Comparison of ENCODE assay signal across 1 cellular context in genomic region chr5:177455036-177455660, GRCh38.
TF ChIP-seq lines count a peak whose summit lies in the region.

No MANE protein-coding gene starts in this region.

TF ChIP-seq in HepG2, 621 proteins besides CTCF, POLR2A, EP300 and RAD21 (continued from another document and continues in another):
- TF ChIP-seq IKZF5 (CRISPR knock-in tag; IDR thresholded peaks at IDR 0.05) (no peak), RARA (CRISPR knock-in tag; IDR thresholded peaks at IDR 0.05) (0 out of 2 replicates have a peak, but pooled peaks have one; percentile 6), NKX3-1 (CRISPR knock-in tag; IDR thresholded peaks at IDR 0.05) (peak; percentile 26; the same call in 1 of the 2 replicates), SMARCE1 (IDR thresholded peaks at IDR 0.05; ENCODE audit: borderline replicate concordance) (no peak), ATF2 (CRISPR knock-in tag; IDR thresholded peaks at IDR 0.05) (no peak; the same call in 1 of the 2 replicates), TRIM24 (CRISPR knock-in tag; IDR thresholded peaks at IDR 0.05) (no peak), ZNF713 (CRISPR knock-in tag; IDR thresholded peaks at IDR 0.05) (no peak), ESRRA (CRISPR knock-in tag; IDR thresholded peaks at IDR 0.05; ENCODE audit: low read depth) (peak; percentile 67), AHR (CRISPR knock-in tag; IDR thresholded peaks at IDR 0.05) (no peak), MZF1 (CRISPR knock-in tag; IDR thresholded peaks at IDR 0.05; ENCODE audit: borderline replicate concordance) (no peak), ZBTB44 (CRISPR knock-in tag; IDR thresholded peaks at IDR 0.05) (no peak), ZFP36L2 (CRISPR knock-in tag; IDR thresholded peaks at IDR 0.05) (no peak), SCMH1 (CRISPR knock-in tag; IDR thresholded peaks at IDR 0.05; ENCODE audit: borderline replicate concordance) (no peak), NR2F2 (IDR thresholded peaks at IDR 0.05; ENCODE audit: borderline replicate concordance, low read depth) (no peak), ZNF207 (IDR thresholded peaks at IDR 0.05; ENCODE audit: borderline replicate concordance) (no peak), HIVEP1 (CRISPR knock-in tag; IDR thresholded peaks at IDR 0.05) (no peak), ZSCAN20 (CRISPR knock-in tag; IDR thresholded peaks at IDR 0.05; ENCODE audit: borderline replicate concordance) (no peak; the same call in 1 of the 2 replicates), ELF3 (CRISPR knock-in tag; IDR thresholded peaks at IDR 0.05) (peak; percentile 67), ZNF652 (CRISPR knock-in tag; IDR thresholded peaks at IDR 0.05; ENCODE audit: borderline replicate concordance, low read depth) (no peak), THYN1 (CRISPR knock-in tag; IDR thresholded peaks at IDR 0.05; ENCODE audit: borderline replicate concordance, low read depth) (peak; percentile 80; the same call in 1 of the 2 replicates), POLR2G (IDR thresholded peaks at IDR 0.05; ENCODE audit: low read depth, low read length) (peak; percentile 80), RNF2 (conservative IDR thresholded peaks at IDR 0.05; ENCODE audit: low read depth) (peak; percentile 66; the same call in 1 of the 2 replicates), ZNF598 (CRISPR knock-in tag; IDR thresholded peaks at IDR 0.05; ENCODE audit: borderline replicate concordance) (no peak), FOXO1 (CRISPR knock-in tag; IDR thresholded peaks at IDR 0.05) (no peak; the same call in 1 of the 2 replicates), ZNF775 (CRISPR knock-in tag; IDR thresholded peaks at IDR 0.05; ENCODE audit: borderline replicate concordance) (no peak), EED (CRISPR knock-in tag; IDR thresholded peaks at IDR 0.05) (peak; percentile 51), RFXAP (CRISPR knock-in tag; IDR thresholded peaks at IDR 0.05; ENCODE audit: borderline replicate concordance) (no peak), HOXA7 (CRISPR knock-in tag; IDR thresholded peaks at IDR 0.05) (no peak), PTBP1 (IDR thresholded peaks at IDR 0.05; ENCODE audit: low read depth, low read length, poor library complexity, severe bottlenecking) (no peak), HNF4A (CRISPR knock-in tag; IDR thresholded peaks at IDR 0.05) (no peak), TEAD3 (CRISPR knock-in tag; optimal IDR thresholded peaks at IDR 0.05; ENCODE audit: borderline replicate concordance) (no peak), E2F1 (CRISPR knock-in tag; IDR thresholded peaks at IDR 0.05) (no peak; the same call in 1 of the 2 replicates), ERF (CRISPR knock-in tag; IDR thresholded peaks at IDR 0.05) (peak; percentile 70; the same call in 1 of the 2 replicates), ZNF790 (CRISPR knock-in tag; IDR thresholded peaks at IDR 0.05; ENCODE audit: borderline replicate concordance) (peak; percentile 79; the same call in 1 of the 2 replicates), KLF15 (CRISPR knock-in tag; IDR thresholded peaks at IDR 0.05; ENCODE audit: borderline replicate concordance) (no peak), TAF1 (CRISPR knock-in tag; IDR thresholded peaks at IDR 0.05) (peak; percentile 51), SRSF9 (IDR thresholded peaks at IDR 0.05; ENCODE audit: borderline replicate concordance, insufficient read depth, low read depth, low read length, poor library complexity, severe bottlenecking) (no peak), ZNF724P (CRISPR knock-in tag; IDR thresholded peaks at IDR 0.05; ENCODE audit: borderline replicate concordance) (0 out of 2 replicates have a peak, but pooled peaks have one; percentile 23), SATB2 (CRISPR knock-in tag; IDR thresholded peaks at IDR 0.05) (no peak), PHB2 (IDR thresholded peaks at IDR 0.05; ENCODE audit: partially characterized antibody) (no peak), EZH2 (conservative IDR thresholded peaks at IDR 0.05; ENCODE audit: low read depth, low read length) (no peak), ADNP (CRISPR knock-in tag; IDR thresholded peaks at IDR 0.05) (no peak), CC2D1A (CRISPR knock-in tag; IDR thresholded peaks at IDR 0.05) (0 out of 2 replicates have a peak, but pooled peaks have one; percentile 48), BRF2 (CRISPR knock-in tag; IDR thresholded peaks at IDR 0.05) (peak; percentile 91), ZNF782 (CRISPR knock-in tag; IDR thresholded peaks at IDR 0.05; ENCODE audit: borderline replicate concordance) (no peak), ATF6 (CRISPR knock-in tag; conservative IDR thresholded peaks at IDR 0.05) (no peak), SOX6 (IDR thresholded peaks at IDR 0.05) (no peak), SOX6 (CRISPR knock-in tag; IDR thresholded peaks at IDR 0.05) (peak; percentile 54; the same call in 1 of the 2 replicates), NONO (IDR thresholded peaks at IDR 0.05) (no peak), NONO (CRISPR knock-in tag; conservative IDR thresholded peaks at IDR 0.05) (peak; percentile 87), TAF15 (IDR thresholded peaks at IDR 0.05; ENCODE audit: low read depth, low read length, poor library complexity, severe bottlenecking) (no peak), BRCA1 (CRISPR knock-in tag; IDR thresholded peaks at IDR 0.05) (0 out of 2 replicates have a peak, but pooled peaks have one; percentile 9), ZNF432 (CRISPR knock-in tag; IDR thresholded peaks at IDR 0.05; ENCODE audit: borderline replicate concordance) (no peak), HNRNPLL (IDR thresholded peaks at IDR 0.05; ENCODE audit: low read depth, low read length, poor library complexity, severe bottlenecking) (peak; percentile 95), ZNF747 (CRISPR knock-in tag; IDR thresholded peaks at IDR 0.05; ENCODE audit: borderline replicate concordance) (no peak), HDAC2 (CRISPR knock-in tag; IDR thresholded peaks at IDR 0.05) (peak; percentile 56), SRSF1 (optimal IDR thresholded peaks at IDR 0.05; ENCODE audit: low read depth, low read length) (no peak), SNAPC2 (CRISPR knock-in tag; IDR thresholded peaks at IDR 0.05) (peak; percentile 69; the same call in 1 of the 2 replicates), HBP1 (CRISPR knock-in tag; IDR thresholded peaks at IDR 0.05; ENCODE audit: low read depth) (peak; percentile 72; the same call in 1 of the 2 replicates), FOXM1 (CRISPR knock-in tag; IDR thresholded peaks at IDR 0.05) (no peak), FOXK2 (IDR thresholded peaks at IDR 0.05) (no peak), HNF1A (IDR thresholded peaks at IDR 0.05; ENCODE audit: low read depth) (no peak), HNF1A (CRISPR knock-in tag; IDR thresholded peaks at IDR 0.05; ENCODE audit: borderline replicate concordance) (peak; percentile 78), DNMT1 (CRISPR knock-in tag; IDR thresholded peaks at IDR 0.05) (peak; percentile 54), KMT2A (CRISPR knock-in tag; IDR thresholded peaks at IDR 0.05) (no peak), ZNF121 (CRISPR knock-in tag; IDR thresholded peaks at IDR 0.05) (peak; percentile 53; the same call in 1 of the 2 replicates)
